ENCODE assay signal across 8 cellular contexts in the genomic region with DNA sequence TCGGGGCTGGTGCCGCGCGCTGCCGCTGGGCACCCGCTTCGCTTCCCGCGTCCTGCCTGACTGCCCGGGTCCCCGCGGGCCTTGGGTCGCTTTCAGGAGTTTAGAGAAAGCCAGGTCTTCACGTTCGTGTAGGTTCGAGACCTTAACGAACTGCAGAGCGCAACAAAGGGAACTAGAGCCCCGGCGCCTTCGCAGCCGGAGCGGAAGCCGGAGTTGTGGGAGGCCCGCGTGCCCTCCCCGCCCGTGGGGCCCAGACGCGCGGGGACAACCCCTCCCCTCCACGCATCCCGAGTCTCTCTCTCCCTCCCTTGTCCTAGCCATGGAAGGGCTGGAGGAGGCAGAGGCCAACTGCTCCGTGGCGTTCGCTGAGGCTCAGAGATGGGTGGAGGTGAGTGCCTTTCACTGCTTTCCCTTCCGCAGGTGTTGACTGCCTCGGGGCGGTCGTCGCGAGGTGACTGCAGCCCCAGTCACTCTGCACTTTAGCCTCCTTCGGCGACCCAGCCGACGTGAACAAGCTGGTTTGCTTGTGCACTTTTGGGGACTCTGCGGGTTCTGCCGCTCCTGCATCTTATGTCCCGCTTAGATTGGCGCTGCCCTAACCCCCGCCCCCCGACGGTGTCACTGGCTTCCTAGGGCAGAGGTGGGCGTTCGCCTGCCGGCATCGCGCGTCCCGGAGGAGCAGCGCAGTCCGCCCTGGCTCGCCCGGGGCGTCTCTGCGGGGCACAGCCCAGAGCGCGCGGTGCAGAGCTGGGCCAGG. TPM values are rescaled to one million over a fixed set of nuclear protein-coding genes. Genes with fewer than 3 reads are reported as not detected.
A peak's percentile ranks its signal among the peaks of the same experiment; 100 is the strongest.
DNase-seq lines count a peak whose midpoint lies in the region; TF ChIP-seq lines count a peak whose summit lies in the region.

No MANE protein-coding gene starts in this region.

- H3K36me3 ChIP-seq in MM.1S (replicated peaks; ENCODE audit: insufficient read depth, low read length) = no peaks in the 10 kb centered on the region
- peaks cover 3 to 8% of the 10 kb centered on the region in 2 experiments for H3K36me3 ChIP-seq in mesenchymal stem cell (ENCODE audit: control insufficient read depth in 1 of 2, insufficient read depth in 2 of 2, low read depth in 1 of 2, low read length in 2 of 2)

- H3K4me1 Mint-ChIP-seq in activated CD4-positive, alpha-beta T cell treated with anti-CD3 and anti-CD28 coated beads, Interleukin-2, amount 10 ng/mL, durations not matched to agents 24 days and 14 days = peaks cover 16% of the 10 kb centered on the region

- H4K20me1 ChIP-seq in MM.1S (ENCODE audit: insufficient read depth, low read length) = no peaks in the 10 kb centered on the region

- peak overlapping the region in 1 of 2 experiments; percentile 97 for H3K14ac ChIP-seq in mesenchymal stem cell (ENCODE audit: low read length in 2 of 2)

- no peaks in the 10 kb centered on the region for H3K4me1 ChIP-seq in MM.1S (ENCODE audit: low read length)
- peaks cover 9% of the 10 kb centered on the region for H3K4me1 ChIP-seq in mesenchymal stem cell (ENCODE audit: control insufficient read depth, insufficient read depth, low read depth, low read length)

- DNase-seq in HEK293T (ENCODE audit: extremely low spot score) = no peak
- peak; percentile 54 for DNase-seq in MM.1S
- peak; percentile 84 for DNase-seq in activated CD4-positive, alpha-beta T cell treated with anti-CD3 and anti-CD28 coated beads, Interleukin-2, amount 10 ng/mL, durations not matched to agents 24 days and 14 days
- peak; percentile 65 for DNase-seq in ecto neural progenitor cell (ENCODE audit: low spot score)
- peak; percentile 61 for DNase-seq in mesenchymal stem cell
- peak; percentile 8 for DNase-seq in stimulated activated CD8-positive, alpha-beta memory T cell treated with anti-CD3 and anti-CD28 coated beads, Interleukin-4, amount 100 ng/mL, for 24 hours (ENCODE audit: low read depth)
- DNase-seq in inferior parietal cortex (ENCODE audit: extremely low spot score) = no peak

- peaks cover 1% of the 10 kb centered on the region for H3K36me3 Mint-ChIP-seq in activated CD4-positive, alpha-beta T cell treated with anti-CD3 and anti-CD28 coated beads, Interleukin-2, amount 10 ng/mL, durations not matched to agents 24 days and 14 days (ENCODE audit: low read depth)

- H3K79me1 ChIP-seq in mesenchymal stem cell (replicated peaks; ENCODE audit: low read length, poor library complexity, severe bottlenecking) = peaks cover 10% of the 10 kb centered on the region

- H2BK15ac ChIP-seq in mesenchymal stem cell (ENCODE audit: low read depth, poor library complexity, severe bottlenecking) = peak overlapping the region; percentile 39

- no peaks in the 10 kb centered on the region for H3K9me3 Mint-ChIP-seq in activated CD4-positive, alpha-beta T cell treated with anti-CD3 and anti-CD28 coated beads, Interleukin-2, amount 10 ng/mL, durations not matched to agents 24 days and 14 days

- H3K18ac ChIP-seq in mesenchymal stem cell (ENCODE audit: low read depth in 1 of 2, low read length in 2 of 2) = peak overlapping the region; percentile 62 to 97

- peak overlapping the region; percentile 97 for H3K4me2 ChIP-seq in MM.1S (ENCODE audit: low read depth, low read length)
- peak overlapping the region; percentile 46 for H3K4me2 ChIP-seq in mesenchymal stem cell (ENCODE audit: low read length, poor library complexity, severe bottlenecking)

- H3F3A ChIP-seq in MM.1S (ENCODE audit: insufficient read depth, low read length) = peaks cover 3% of the 10 kb centered on the region; the same call in 1 of the 2 replicates

- TF ChIP-seq CTCF in MM.1S (IDR thresholded peaks at IDR 0.05; ENCODE audit: low read length) = no peak

- no peaks in the 10 kb centered on the region for H3K9me2 ChIP-seq in MM.1S (replicated peaks; ENCODE audit: insufficient read depth, low read length)

- H3K27me3 Mint-ChIP-seq in activated CD4-positive, alpha-beta T cell treated with anti-CD3 and anti-CD28 coated beads, Interleukin-2, amount 10 ng/mL, durations not matched to agents 24 days and 14 days = peaks cover 21% of the 10 kb centered on the region

- peak overlapping the region; percentile 36 to 90 for H3K4ac ChIP-seq in mesenchymal stem cell (ENCODE audit: low read depth in 1 of 2, low read length in 2 of 2)

- H2BK120ac ChIP-seq in mesenchymal stem cell (ENCODE audit: low read depth, low read length) = peak overlapping the region; percentile 98

- TF ChIP-seq POLR2A in GM15510 (IDR thresholded peaks at IDR 0.05; ENCODE audit: borderline replicate concordance, extremely low read depth, insufficient read length) = peak; percentile 38

- POLR2A ChIA-PET in HEK293T (lab: Yijun Ruan, JAX) = no interaction called here

- intact Hi-C loops in activated CD4-positive, alpha-beta T cell treated with anti-CD3 and anti-CD28 coated beads, Interleukin-2, amount 10 ng/mL, durations not matched to agents 24 days and 14 days (cut with micrococcal nuclease) = loop anchor here (5.0 kb wide), 3 partner anchors 84 to 149 kb away; no protein-coding TSS in a partner anchor

- H2BK12ac ChIP-seq in mesenchymal stem cell (ENCODE audit: low read length in 2 of 2) = peak overlapping the region in 1 of 2 experiments; percentile 80

- H3K4me3 Mint-ChIP-seq in activated CD4-positive, alpha-beta T cell treated with anti-CD3 and anti-CD28 coated beads, Interleukin-2, amount 10 ng/mL, durations not matched to agents 24 days and 14 days = peak overlapping the region; percentile 79

- H3K9me3 ChIP-seq in MM.1S (replicated peaks; ENCODE audit: insufficient read depth, low read length) = no peaks in the 10 kb centered on the region
- H3K9me3 ChIP-seq in mesenchymal stem cell (ENCODE audit: control insufficient read depth, low read length) = no peaks in the 10 kb centered on the region

- no peaks in the 10 kb centered on the region for H3K27me3 ChIP-seq in MM.1S (replicated peaks; ENCODE audit: insufficient read depth, low read length)
- H3K27me3 ChIP-seq in mesenchymal stem cell (ENCODE audit: control insufficient read depth in 1 of 2, insufficient read depth in 1 of 2, low read length in 2 of 2) = no peaks in the 10 kb centered on the region

- H3K4me3 ChIP-seq in MM.1S (ENCODE audit: low read length) (peak overlapping the region; percentile 79), mesenchymal stem cell (ENCODE audit: insufficient read depth in 1 of 2, low read depth in 1 of 2, low read length in 2 of 2) (peak overlapping the region; percentile 84 to 98)

- CTCF ChIA-PET in HEK293T (lab: Yijun Ruan, JAX) = no interaction called here

- H2AK5ac ChIP-seq in mesenchymal stem cell (ENCODE audit: low read length, severe bottlenecking) = no peak overlapping the region

- under 1% methylated on average over 60 of the region's 69 CpGs for WGBS in mesenchymal stem cell

- H3K27ac ChIP-seq in MM.1S (ENCODE audit: low read length) (peak overlapping the region; percentile 51; the same call in 1 of the 2 replicates), mesenchymal stem cell (ENCODE audit: low read length, poor library complexity, severe bottlenecking) (peak overlapping the region; percentile 35)

- H3K23ac ChIP-seq in mesenchymal stem cell (ENCODE audit: low read length in 2 of 2) = peak overlapping the region in 1 of 2 experiments; percentile 54

- peak overlapping the region; percentile 61 for H3K9ac ChIP-seq in MM.1S (ENCODE audit: low read length)
- peak overlapping the region; percentile 92 for H3K9ac ChIP-seq in mesenchymal stem cell (ENCODE audit: low read length)

- no peaks in the 10 kb centered on the region for H3K79me2 ChIP-seq in MM.1S (ENCODE audit: low read length)

- peak overlapping the region; percentile 93 for H4K8ac ChIP-seq in mesenchymal stem cell (ENCODE audit: low read length)

- H2BK5ac ChIP-seq in mesenchymal stem cell (ENCODE audit: low read depth, low read length, poor library complexity, severe bottlenecking) = no peak overlapping the region

- H3K27ac Mint-ChIP-seq in activated CD4-positive, alpha-beta T cell treated with anti-CD3 and anti-CD28 coated beads, Interleukin-2, amount 10 ng/mL, durations not matched to agents 24 days and 14 days = no peak overlapping the region

- H4K91ac ChIP-seq in mesenchymal stem cell (ENCODE audit: low read length) = peak overlapping the region; percentile 45

- peak overlapping the region; percentile 95 for H2AFZ ChIP-seq in MM.1S (ENCODE audit: low read length)
- peak overlapping the region; percentile 47 for H2AFZ ChIP-seq in mesenchymal stem cell (ENCODE audit: low read depth, low read length)

TF ChIP-seq in HEK293T, 16 proteins besides CTCF, POLR2A, EP300 and RAD21:
- TF ChIP-seq L3MBTL2 (conservative IDR thresholded peaks at IDR 0.05) (peak; percentile 94), FOXM1 (IDR thresholded peaks at IDR 0.05; ENCODE audit: borderline replicate concordance) (peak; percentile 25; the same call in 1 of the 2 replicates), SP1 (IDR thresholded peaks at IDR 0.05) (no peak)

RNA-seq across cellular contexts. Expression of a gene that starts 0.4 kb away (rescaled TPM):
- 4.3 and 5.8 TPM in 2 replicates for total RNA-seq in activated CD4-positive, alpha-beta T cell treated with anti-CD3 and anti-CD28 coated beads, Interleukin-2, amount 10 ng/mL, durations not matched to agents 24 days and 14 days
- polyA plus RNA-seq in mesenchymal stem cell (2013, experiment 1 of 2) = 135 TPM
- polyA plus RNA-seq in mesenchymal stem cell (2013, experiment 2 of 2) = 129 TPM

Comparison
In these comparisons a context has a peak if more than half of its experiments do, and no peak if none do; other contexts are left out.
1. DNase-seq: peak in MM.1S (single experiment), activated CD4-positive, alpha-beta T cell treated with anti-CD3 and anti-CD28 coated beads, Interleukin-2, amount 10 ng/mL, durations not matched to agents 24 days and 14 days (single experiment), ecto neural progenitor cell (single experiment), mesenchymal stem cell (single experiment) and stimulated activated CD8-positive, alpha-beta memory T cell treated with anti-CD3 and anti-CD28 coated beads, Interleukin-4, amount 100 ng/mL, for 24 hours (single experiment); none in HEK293T (single experiment) and inferior parietal cortex (single experiment).